12 cellular contexts compared by ENCODE assay signal in the genomic region with DNA sequence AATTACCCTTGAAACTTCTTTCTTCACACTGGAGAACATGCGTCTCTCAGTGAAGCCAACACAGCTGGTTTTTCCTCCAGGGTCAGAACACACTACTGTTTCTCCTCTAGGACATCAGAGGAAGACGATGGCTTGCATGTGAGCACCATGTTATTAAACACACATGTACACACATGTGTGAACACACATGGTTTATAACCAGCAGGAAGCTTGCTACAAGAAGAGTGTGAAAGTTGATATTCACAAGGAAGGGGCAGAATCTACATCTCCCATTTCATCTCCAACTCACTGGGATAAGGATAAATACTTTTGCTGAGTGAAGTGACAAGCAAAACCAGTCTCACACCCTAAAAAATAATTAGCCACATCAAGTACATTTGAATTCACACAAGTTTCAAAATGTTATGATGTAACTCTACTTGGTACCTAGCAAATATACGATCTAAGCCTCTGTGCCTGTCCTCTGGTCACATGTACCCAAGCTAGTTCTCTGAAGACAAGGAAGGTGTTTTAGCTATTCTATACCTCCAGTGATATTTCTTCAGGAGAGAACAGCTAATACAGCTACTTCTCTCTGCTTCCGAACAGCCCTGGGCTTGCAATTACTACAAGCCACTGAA.
DNase-seq lines count a peak whose midpoint lies in the region; ATAC-seq, FAIRE-seq and TF ChIP-seq lines count a peak whose summit lies in the region.
"Had no signal": no experiment of that assay in that cellular context is flagged by ENCODE, and none has a peak within 500 bp of the region (broad histone marks: within the 10 kb centered on the region; RNA-seq: fewer than 3 reads in every experiment).

No MANE protein-coding gene starts in this region.

- ATAC-seq in PC-3 (no peak), esophagus mucosa (peak; percentile 17), GM18858 (IDR thresholded peaks at IDR 0.05; ENCODE audit: unreplicated experiment) (no peak)

- H2AFZ ChIP-seq in ACC112 (ENCODE audit: low read length, unreplicated experiment): peak overlapping the region; percentile 67
- H2AFZ ChIP-seq in PC-3 (ENCODE audit: low read length): no peak overlapping the region
- H2AFZ ChIP-seq in trophoblast cell (ENCODE audit: insufficient read depth, low read length, poor library complexity): no peak overlapping the region

- DNase-seq in PC-3 (no peak), trophoblast cell (no peak), H54 (ENCODE audit: insufficient read length, low spot score) (no peak), hippocampal formation (lab: John Stamatoyannopoulos, UW) (no peak), GM10266 (ENCODE audit: extremely low spot score) (no peak)
- DNase-seq: activated CD8-positive, alpha-beta memory T cell treated with anti-CD3 and anti-CD28 coated beads for 24 hours; CD4-positive, alpha-beta T cell; stimulated activated CD4-positive, alpha-beta T cell treated with anti-CD3 and anti-CD28 coated beads, Interleukin-4, amount 100 ng/mL, for 4 hours had no signal

- POLR2A ChIA-PET in PC-3 (lab: Charles Lee; ENCODE audit: unreplicated experiment): no interaction called here

- CTCF ChIA-PET in PC-3 (lab: Charles Lee): no interaction called here

- H3K27me3 ChIP-seq in ACC112 (ENCODE audit: insufficient read depth, low read length): no peaks in the 10 kb centered on the region
- H3K27me3 ChIP-seq in PC-3 (ENCODE audit: low read length): no peaks in the 10 kb centered on the region
- H3K27me3 ChIP-seq in trophoblast cell (ENCODE audit: insufficient read depth, low read length): no peaks in the 10 kb centered on the region

- H3K4me1 ChIP-seq in ACC112 (ENCODE audit: control insufficient read depth, insufficient read depth, low read length, unreplicated experiment) (peaks cover 58% of the 10 kb centered on the region), PC-3 (ENCODE audit: insufficient read depth, low read length) (peaks cover 73% of the 10 kb centered on the region), trophoblast cell (ENCODE audit: control insufficient read depth in 1 of 2, insufficient read depth in 2 of 2, low read length in 2 of 2) (peaks cover 12 to 17% of the 10 kb centered on the region in 2 experiments)

- H4K12ac ChIP-seq in trophoblast cell (ENCODE audit: low read depth, low read length): no peak overlapping the region

- H3K79me2 ChIP-seq in ACC112 (ENCODE audit: control insufficient read depth, insufficient read depth, low read length, unreplicated experiment) (no peaks in the 10 kb centered on the region), PC-3 (ENCODE audit: low read length) (peaks cover 6% of the 10 kb centered on the region), trophoblast cell (ENCODE audit: control insufficient read depth, insufficient read depth, low read length, poor library complexity) (no peaks in the 10 kb centered on the region)

- no peak overlapping the region for H3K23ac ChIP-seq in trophoblast cell (ENCODE audit: low read length)

- no peaks in the 10 kb centered on the region for H3K36me3 ChIP-seq in ACC112 (ENCODE audit: insufficient read depth, low read length)
- H3K36me3 ChIP-seq in PC-3 (ENCODE audit: low read depth, low read length): no peaks in the 10 kb centered on the region
- H3K36me3 ChIP-seq in trophoblast cell (ENCODE audit: control insufficient read depth in 1 of 2, insufficient read depth in 2 of 2, low read length in 2 of 2): no peaks in the 10 kb centered on the region

- no peaks in the 10 kb centered on the region for H3K9me3 ChIP-seq in PC-3 (ENCODE audit: low read length)
- H3K9me3 ChIP-seq in trophoblast cell (ENCODE audit: insufficient read depth, low read depth, low read length): no peaks in the 10 kb centered on the region

- peak overlapping the region; percentile 97 for H3K27ac ChIP-seq in ACC112 (ENCODE audit: low read depth, low read length)
- H3K27ac ChIP-seq in PC-3 (ENCODE audit: low read length): peak overlapping the region; percentile 92
- peak overlapping the region; percentile 57 for H3K27ac ChIP-seq in trophoblast cell (ENCODE audit: low read depth, low read length)

- no peak overlapping the region for H3K18ac ChIP-seq in trophoblast cell (ENCODE audit: low read length)

- H2BK12ac ChIP-seq in trophoblast cell (ENCODE audit: low read length): no peak overlapping the region

- H2BK120ac ChIP-seq in trophoblast cell (ENCODE audit: insufficient read depth, low read length, poor library complexity): no peak overlapping the region

- TF ChIP-seq CTCF in PC-3 (conservative IDR thresholded peaks at IDR 0.05; ENCODE audit: low read depth, low read length) (no peak), GM10266 (IDR thresholded peaks at IDR 0.05; ENCODE audit: control insufficient read depth, insufficient read depth, low read depth, missing control alignments) (no peak)

- peak overlapping the region; percentile 64 for H3K4me2 ChIP-seq in PC-3 (ENCODE audit: low read length)
- H3K4me2 ChIP-seq in trophoblast cell (ENCODE audit: low read length): peak overlapping the region; percentile 2

- H4K8ac ChIP-seq in trophoblast cell (ENCODE audit: low read depth, low read length): no peak overlapping the region

- no peak overlapping the region for H2BK5ac ChIP-seq in trophoblast cell (ENCODE audit: low read depth, low read length, poor library complexity)

- H3F3A ChIP-seq in PC-3 (ENCODE audit: low read length, unreplicated experiment): peaks cover 10% of the 10 kb centered on the region

- H3K14ac ChIP-seq in trophoblast cell (ENCODE audit: low read length): no peak overlapping the region

- no TSS peak for BruUV-seq in PC-3 (replicated peaks; lab: Mats Ljungman, UMichigan)

- TF ChIP-seq POLR2A in H54 (IDR thresholded peaks at IDR 0.05; ENCODE audit: low read depth, low read length): no peak

- no peak overlapping the region for H4K91ac ChIP-seq in trophoblast cell (ENCODE audit: low read depth, low read length)

- no peak overlapping the region for H2AK5ac ChIP-seq in trophoblast cell (ENCODE audit: low read length)

- WGBS in trophoblast cell (ENCODE audit: extremely low coverage, insufficient coverage, insufficient read length): no CpG with 5 or more reads among the region's 4 CpGs

- no peak overlapping the region for H3K4ac ChIP-seq in trophoblast cell (ENCODE audit: low read depth, low read length)

- peaks cover 3% of the 10 kb centered on the region for H3K79me1 ChIP-seq in trophoblast cell (ENCODE audit: low read length)

- H3K9me2 ChIP-seq in PC-3 (replicated peaks; ENCODE audit: low read length): no peaks in the 10 kb centered on the region

- H3K9ac ChIP-seq in PC-3 (ENCODE audit: low read length): peak overlapping the region; percentile 57
- no peak overlapping the region for H3K9ac ChIP-seq in trophoblast cell (ENCODE audit: low read length)

- H3K4me3 ChIP-seq in ACC112 (ENCODE audit: low read depth, low read length) (peak overlapping the region; percentile 50; the same call in 1 of the 2 replicates), PC-3 (ENCODE audit: low read length) (0 out of 2 replicates have a peak overlapping the region, but pooled peaks have one; percentile 28), trophoblast cell (ENCODE audit: low read depth, low read length) (no peak overlapping the region)

- intact Hi-C loops in PC-3 (cut with micrococcal nuclease): loop anchor here (10.0 kb wide), 1 partner anchor 48 kb away; no protein-coding TSS in a partner anchor

- no peak for FAIRE-seq in H54 (lab: Jason Lieb, UNC)
- FAIRE-seq: urothelium cell line had no signal

- H4K20me1 ChIP-seq in PC-3 (ENCODE audit: low read length): no peaks in the 10 kb centered on the region
